In genomic region chrX:78945186-78945912, GRCh38 we compare ENCODE assay signal across 8 cellular contexts.
DNase-seq lines count a peak whose midpoint lies in the region; ATAC-seq and TF ChIP-seq lines count a peak whose summit lies in the region.

TSS of gene P2RY10 (plus strand) at chrX:78945391. CDS start at chrX:78960521, 15,130 bp downstream.

- ATAC-seq in GM18505 (IDR thresholded peaks at IDR 0.05; ENCODE audit: unreplicated experiment), result peak; percentile 68
- peak; percentile 78 for ATAC-seq in GM21619 (IDR thresholded peaks at IDR 0.05; ENCODE audit: unreplicated experiment)
- peak; percentile 78 for ATAC-seq in activated naive CD8-positive, alpha-beta T cell treated with anti-CD3 and anti-CD28 coated beads, Interleukin-2, amount 50 U/mL, for 24 hours

- H3K36me3 Mint-ChIP-seq in activated naive CD8-positive, alpha-beta T cell treated with anti-CD3 and anti-CD28 coated beads, Interleukin-2, amount 50 U/mL, for 24 hours (ENCODE audit: low read depth), result peaks cover 16% of the 10 kb centered on the region

- H3K27ac Mint-ChIP-seq in activated naive CD8-positive, alpha-beta T cell treated with anti-CD3 and anti-CD28 coated beads, Interleukin-2, amount 50 U/mL, for 24 hours, result peak within 1 kb of the TSS; percentile 97

- H3K27me3 Mint-ChIP-seq in activated naive CD8-positive, alpha-beta T cell treated with anti-CD3 and anti-CD28 coated beads, Interleukin-2, amount 50 U/mL, for 24 hours, result no peaks in the 10 kb centered on the region

- DNase-seq in Kasumi-1 (lab: John Stamatoyannopoulos, UW) (peak; percentile 27 to 54), RKO (ENCODE audit: low spot score) (no peak), SKM-1 treated with dmso at 0.1 percent for 144 hours (lab: John Stamatoyannopoulos, UW; ENCODE audit: unreplicated experiment) (no peak), NCI-H2081 treated with DMSO at 0.1 percent for 48 hours (lab: John Stamatoyannopoulos, UW) (no peak), NCI-H510A treated with DMSO at 0.1 percent for 48 hours (lab: John Stamatoyannopoulos, UW) (no peak)
- no peak for DNase-seq in activated naive CD8-positive, alpha-beta T cell treated with anti-CD3 and anti-CD28 coated beads, Interleukin-2, amount 50 U/mL, for 24 hours

- no peaks in the 10 kb centered on the region for H3K9me3 Mint-ChIP-seq in activated naive CD8-positive, alpha-beta T cell treated with anti-CD3 and anti-CD28 coated beads, Interleukin-2, amount 50 U/mL, for 24 hours

- TF ChIP-seq POLR2A in GM18505 (IDR thresholded peaks at IDR 0.05; ENCODE audit: borderline replicate concordance, extremely low read depth, insufficient read depth, insufficient read length), result peak; percentile 57

- peak within 1 kb of the TSS; percentile 98 for H3K4me3 Mint-ChIP-seq in activated naive CD8-positive, alpha-beta T cell treated with anti-CD3 and anti-CD28 coated beads, Interleukin-2, amount 50 U/mL, for 24 hours

- peaks cover 70% of the 10 kb centered on the region for H3K4me1 Mint-ChIP-seq in activated naive CD8-positive, alpha-beta T cell treated with anti-CD3 and anti-CD28 coated beads, Interleukin-2, amount 50 U/mL, for 24 hours

Comparison
In these comparisons a context has a peak if more than half of its experiments do, and no peak if none do; other contexts are left out.
1. DNase-seq: peak in Kasumi-1 (2 of 2); none in activated naive CD8-positive, alpha-beta T cell treated with anti-CD3 and anti-CD28 coated beads, Interleukin-2, amount 50 U/mL, for 24 hours (single experiment), RKO (single experiment), SKM-1 treated with dmso at 0.1 percent for 144 hours (single experiment), NCI-H2081 treated with DMSO at 0.1 percent for 48 hours (single experiment) and NCI-H510A treated with DMSO at 0.1 percent for 48 hours (single experiment).
2. Peak in every context shown above with its lines, with median percentiles within 50 percentile points of each other: ATAC-seq.